ENCODE assay signal across 8 cellular contexts in the genomic region with DNA sequence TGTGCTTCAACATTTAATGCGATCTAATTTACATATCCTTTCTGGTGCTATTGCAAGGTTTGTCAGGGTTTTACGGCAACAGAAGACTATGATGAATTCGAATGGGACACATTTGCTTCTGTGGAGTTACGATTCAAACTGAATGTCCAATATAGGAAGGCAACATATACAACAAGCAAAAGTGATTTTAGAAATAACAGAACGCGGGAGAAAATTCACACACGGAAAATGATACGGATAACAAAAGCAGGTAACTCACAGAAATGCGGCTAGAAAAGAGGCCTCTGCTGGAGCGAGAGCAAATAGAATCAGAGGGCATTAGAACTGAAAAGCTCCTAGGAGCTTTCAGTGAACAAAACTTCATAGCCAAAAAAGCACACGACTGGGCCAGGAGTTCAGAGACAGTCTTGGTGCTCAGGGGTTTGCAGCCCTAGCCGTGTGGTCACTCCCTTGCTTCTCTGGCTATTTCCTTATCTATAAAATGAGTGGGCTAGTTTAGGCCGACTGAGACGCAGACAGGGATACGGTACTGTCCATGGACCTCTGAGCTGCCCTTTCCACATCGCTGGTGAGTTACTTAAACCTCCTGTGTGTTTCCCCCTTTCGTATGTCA. TPM values are rescaled to one million over a fixed set of nuclear protein-coding genes. Genes with fewer than 3 reads are reported as not detected.
DNase-seq lines count a peak whose midpoint lies in the region; ATAC-seq and TF ChIP-seq lines count a peak whose summit lies in the region.

No MANE protein-coding gene starts in this region.

- peak overlapping the region; percentile 34 for H2BK20ac ChIP-seq in IMR-90 (ENCODE audit: low read depth, low read length)

- H3K14ac ChIP-seq in IMR-90 (replicated peaks; ENCODE audit: low read depth, low read length), result peak overlapping the region; percentile 95

- H3K27ac Mint-ChIP-seq in activated T-helper 1 cell treated with anti-CD3 and anti-CD28 coated beads, Interleukin-12 subunit alpha, Interleukin-12 subunit beta, Interleukin-2, Interleukin-4 antibody, amounts not matched to agents 30 ng/mL and 10 ng/mL and 1 ng/mL, durations not matched to agents 14 hours and 24 hours and 36 hours, result peak overlapping the region; percentile 98

- H3K36me3 ChIP-seq in IMR-90 (ENCODE audit: control insufficient read depth, insufficient read depth, low read length), result no peaks in the 10 kb centered on the region
- no peaks in the 10 kb centered on the region for H3K36me3 ChIP-seq in right atrium auricular region

- dilution Hi-C loops in IMR-90 (cut with HindIII; ENCODE audit: low sequenced_read_pairs, unreplicated experiment), result no loop called here

- H3K4ac ChIP-seq in IMR-90 (ENCODE audit: low read depth, low read length), result peak overlapping the region; percentile 81

- H2BK5ac ChIP-seq in IMR-90 (ENCODE audit: low read depth, low read length, poor library complexity, severe bottlenecking), result peak overlapping the region; percentile 90

- peak overlapping the region; percentile 81 for H3K56ac ChIP-seq in IMR-90 (ENCODE audit: extremely low read depth, insufficient read depth, low read length)

- H3K4me1 Mint-ChIP-seq in activated T-helper 1 cell treated with anti-CD3 and anti-CD28 coated beads, Interleukin-12 subunit alpha, Interleukin-12 subunit beta, Interleukin-2, Interleukin-4 antibody, amounts not matched to agents 30 ng/mL and 10 ng/mL and 1 ng/mL, durations not matched to agents 14 hours and 24 hours and 36 hours (ENCODE audit: low read depth), result peaks cover 36% of the 10 kb centered on the region

- POLR2A ChIA-PET in IMR-90 (lab: Charles Lee; ENCODE audit: unreplicated experiment), result no interaction called here

- peak overlapping the region; percentile 72 for H4K91ac ChIP-seq in IMR-90 (ENCODE audit: insufficient read depth, low read depth, low read length)

- H3K9ac ChIP-seq in IMR-90 (ENCODE audit: low read depth, low read length), result peak overlapping the region; percentile 95

- 0% methylated on average over 4 of the region's 17 CpGs; no CpG with 5 or more reads in 1 of the 2 experiments for WGBS in IMR-90 (ENCODE audit: extremely low coverage in 2 of 2, insufficient read length in 1 of 2), 2 experiments

- ATAC-seq in GM21717 (IDR thresholded peaks at IDR 0.05; ENCODE audit: unreplicated experiment) (peak; percentile 26), IMR-90 (ENCODE audit: low read depth) (peak; percentile 64)

- peaks cover 7% of the 10 kb centered on the region for H3K36me3 Mint-ChIP-seq in activated T-helper 1 cell treated with anti-CD3 and anti-CD28 coated beads, Interleukin-12 subunit alpha, Interleukin-12 subunit beta, Interleukin-2, Interleukin-4 antibody, amounts not matched to agents 30 ng/mL and 10 ng/mL and 1 ng/mL, durations not matched to agents 14 hours and 24 hours and 36 hours (ENCODE audit: low read depth)

- H3K9me3 ChIP-seq in IMR-90 (ENCODE audit: control insufficient read depth, insufficient read depth, low read length) (no peaks in the 10 kb centered on the region), right atrium auricular region (no peaks in the 10 kb centered on the region)

- H4K20me1 ChIP-seq in IMR-90 (ENCODE audit: insufficient read depth, low read length), result peaks cover 14% of the 10 kb centered on the region; the same call in 1 of the 2 replicates

- DNase-seq in NCI-H2227 (lab: John Stamatoyannopoulos, UW; ENCODE audit: unreplicated experiment) (peak; percentile 53), NCI-H2227 treated with DMSO at 0.1 percent for 48 hours (lab: John Stamatoyannopoulos, UW) (no peak), IMR-90 (peak; percentile 70), right atrium auricular region (ENCODE audit: low spot score) (peak; percentile 64), NCI-H1436 (lab: John Stamatoyannopoulos, UW) (no peak)
- no peak for DNase-seq in activated T-helper 1 cell treated with anti-CD3 and anti-CD28 coated beads, Interleukin-12 subunit alpha, Interleukin-12 subunit beta, Interleukin-2, Interleukin-4 antibody, amounts not matched to agents 30 ng/mL and 10 ng/mL and 1 ng/mL, durations not matched to agents 14 hours and 24 hours and 36 hours (ENCODE audit: low spot score)

- no TSS peak for BruUV-seq in IMR-90 (replicated peaks; lab: Mats Ljungman, UMichigan)

- H3K23ac ChIP-seq in IMR-90 (ENCODE audit: low read depth, low read length), result peak overlapping the region; percentile 87

- H2AK5ac ChIP-seq in IMR-90 (ENCODE audit: low read depth, low read length), result no peak overlapping the region

- H3K9me3 Mint-ChIP-seq in activated T-helper 1 cell treated with anti-CD3 and anti-CD28 coated beads, Interleukin-12 subunit alpha, Interleukin-12 subunit beta, Interleukin-2, Interleukin-4 antibody, amounts not matched to agents 30 ng/mL and 10 ng/mL and 1 ng/mL, durations not matched to agents 14 hours and 24 hours and 36 hours, result no peaks in the 10 kb centered on the region

- peak overlapping the region; percentile 92 for H3K4me3 Mint-ChIP-seq in activated T-helper 1 cell treated with anti-CD3 and anti-CD28 coated beads, Interleukin-12 subunit alpha, Interleukin-12 subunit beta, Interleukin-2, Interleukin-4 antibody, amounts not matched to agents 30 ng/mL and 10 ng/mL and 1 ng/mL, durations not matched to agents 14 hours and 24 hours and 36 hours

- peak overlapping the region; percentile 35 for H2AK9ac ChIP-seq in IMR-90 (replicated peaks; ENCODE audit: low read depth, low read length, poor library complexity)

- in situ Hi-C loops in IMR-90 (cut with MboI; ENCODE audit: low sequenced_read_pairs), result no loop called here

- H3K4me3 ChIP-seq in IMR-90 (ENCODE audit: insufficient read depth, low read depth, low read length) (peak overlapping the region; percentile 86), right atrium auricular region (peak overlapping the region; percentile 91 to 98), skin epidermis (peak overlapping the region; percentile 61 to 100 (median 91))

- H2BK120ac ChIP-seq in IMR-90 (ENCODE audit: low read depth, low read length), result peak overlapping the region; percentile 72

- H3K9me1 ChIP-seq in IMR-90 (ENCODE audit: insufficient read depth, low read length), result 0 out of 2 replicates have a peak, but pooled peaks cover 2% of the 10 kb centered on the region

- peaks cover 5% of the 10 kb centered on the region for H3K4me1 ChIP-seq in IMR-90 (ENCODE audit: control insufficient read depth, insufficient read depth, low read length)
- H3K4me1 ChIP-seq in right atrium auricular region, result peaks cover 0 to 18% of the 10 kb centered on the region in 2 donors

- no peak for TF ChIP-seq RAD21 in IMR-90 (IDR thresholded peaks at IDR 0.05; ENCODE audit: low read length)

- H3K27me3 Mint-ChIP-seq in activated T-helper 1 cell treated with anti-CD3 and anti-CD28 coated beads, Interleukin-12 subunit alpha, Interleukin-12 subunit beta, Interleukin-2, Interleukin-4 antibody, amounts not matched to agents 30 ng/mL and 10 ng/mL and 1 ng/mL, durations not matched to agents 14 hours and 24 hours and 36 hours (ENCODE audit: insufficient read depth), result peaks cover 2% of the 10 kb centered on the region

- peak overlapping the region; percentile 78 for H3K27ac ChIP-seq in IMR-90 (ENCODE audit: insufficient read depth, low read length)
- peak overlapping the region; percentile 96 to 100 for H3K27ac ChIP-seq in right atrium auricular region
- H3K27ac ChIP-seq in skin epidermis, result peak overlapping the region in 20 of 21 experiments; percentile 66 to 99 (median 96)

- H3K4me2 ChIP-seq in IMR-90 (ENCODE audit: low read depth, low read length), result peak overlapping the region; percentile 93

- peaks cover 0 to 17% of the 10 kb centered on the region in 2 experiments; a peak in 2 of 4 replicates for H3K79me1 ChIP-seq in IMR-90 (ENCODE audit: low read depth in 1 of 2, low read length in 2 of 2)

- H4K8ac ChIP-seq in IMR-90 (ENCODE audit: low read depth in 2 of 2, low read length in 2 of 2), result peak overlapping the region; percentile 72 to 93

- peak overlapping the region; percentile 62; the same call in 1 of the 3 replicates for H2BK15ac ChIP-seq in IMR-90 (ENCODE audit: low read depth, low read length)

- intact Hi-C loops in IMR-90 (cut with micrococcal nuclease), result no loop called here
- intact Hi-C loops in activated T-helper 1 cell treated with anti-CD3 and anti-CD28 coated beads, Interleukin-12 subunit alpha, Interleukin-12 subunit beta, Interleukin-2, Interleukin-4 antibody, amounts not matched to agents 30 ng/mL and 10 ng/mL and 1 ng/mL, durations not matched to agents 14 hours and 24 hours and 36 hours (cut with micrococcal nuclease), result loop anchor here (1.0 to 5.0 kb wide), 3 partner anchors 76 to 1877 kb away; no protein-coding TSS in a partner anchor

- CTCF ChIA-PET in IMR-90 (lab: Yijun Ruan, JAX), result interaction anchor here (0.6 kb wide), 1 partner anchor 10 kb away, joined by 3 read pairs; no protein-coding TSS in a partner anchor

- H3K18ac ChIP-seq in IMR-90 (ENCODE audit: low read depth, low read length), result peak overlapping the region; percentile 67

- H3K27me3 ChIP-seq in IMR-90 (ENCODE audit: control insufficient read depth, insufficient read depth, low read length) (no peaks in the 10 kb centered on the region), right atrium auricular region (no peaks in the 10 kb centered on the region)

- no peak for TF ChIP-seq POLR2A in IMR-90 (IDR thresholded peaks at IDR 0.05; ENCODE audit: low read depth, low read length)

- peak overlapping the region; percentile 69 for H4K5ac ChIP-seq in IMR-90 (ENCODE audit: low read depth, low read length)

- TF ChIP-seq CTCF in IMR-90 (conservative IDR thresholded peaks at IDR 0.05; ENCODE audit: low read depth, low read length) (no peak), right atrium auricular region (IDR thresholded peaks at IDR 0.05) (no peak)

- peak overlapping the region; percentile 97 for H2AFZ ChIP-seq in IMR-90 (replicated peaks; ENCODE audit: low read length, poor library complexity)

TF ChIP-seq in IMR-90, 13 proteins besides CTCF, POLR2A, EP300 and RAD21 (continues in another document):
- TF ChIP-seq, protein P1, sequence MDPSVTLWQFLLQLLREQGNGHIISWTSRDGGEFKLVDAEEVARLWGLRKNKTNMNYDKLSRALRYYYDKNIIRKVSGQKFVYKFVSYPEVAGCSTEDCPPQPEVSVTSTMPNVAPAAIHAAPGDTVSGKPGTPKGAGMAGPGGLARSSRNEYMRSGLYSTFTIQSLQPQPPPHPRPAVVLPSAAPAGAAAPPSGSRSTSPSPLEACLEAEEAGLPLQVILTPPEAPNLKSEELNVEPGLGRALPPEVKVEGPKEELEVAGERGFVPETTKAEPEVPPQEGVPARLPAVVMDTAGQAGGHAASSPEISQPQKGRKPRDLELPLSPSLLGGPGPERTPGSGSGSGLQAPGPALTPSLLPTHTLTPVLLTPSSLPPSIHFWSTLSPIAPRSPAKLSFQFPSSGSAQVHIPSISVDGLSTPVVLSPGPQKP (IDR thresholded peaks at IDR 0.05; ENCODE audit: borderline replicate concordance, low read depth, low read length), result no peak

RNA-seq across cellular contexts. Expression of gene TAX1BP1, which starts 0.6 kb away (rescaled TPM):
- total RNA-seq in IMR-90 (2012; rRNA removed), result 52.7 and 68.9 TPM in 2 replicates
- polyA plus RNA-seq in IMR-90 (2012; rRNA removed), result 46.0 and 49.0 TPM in 2 replicates
- 17.2 and 19.7 TPM in 2 replicates for polyA plus RNA-seq in IMR-90 (2012; cell fraction: cytosol; rRNA removed)
- 7.7 and 44.0 TPM in 2 replicates for polyA plus RNA-seq in IMR-90 (2012; cell fraction: nucleus; rRNA removed; ENCODE audit: low replicate concordance)
- 88.6 and 90.9 TPM in 2 replicates for total RNA-seq in activated T-helper 1 cell treated with anti-CD3 and anti-CD28 coated beads, Interleukin-12 subunit alpha, Interleukin-12 subunit beta, Interleukin-2, Interleukin-4 antibody, amounts not matched to agents 30 ng/mL and 10 ng/mL and 1 ng/mL, durations not matched to agents 14 hours and 24 hours and 36 hours
- 100 to 1,000 TPM in 1 of 2 donors, 10 to 100 TPM in 1; 90.0 to 124 TPM for total RNA-seq in right atrium auricular region

Comparison
In these comparisons a context has a peak if more than half of its experiments do, and no peak if none do; other contexts are left out.
1. DNase-seq: peak in NCI-H2227 (single experiment), IMR-90 (single experiment) and right atrium auricular region (single experiment); none in NCI-H2227 treated with DMSO at 0.1 percent for 48 hours (single experiment), activated T-helper 1 cell treated with anti-CD3 and anti-CD28 coated beads, Interleukin-12 subunit alpha, Interleukin-12 subunit beta, Interleukin-2, Interleukin-4 antibody, amounts not matched to agents 30 ng/mL and 10 ng/mL and 1 ng/mL, durations not matched to agents 14 hours and 24 hours and 36 hours (single experiment) and NCI-H1436 (single experiment).
2. Peak in every context shown above with its lines, with median percentiles within 50 percentile points of each other: H3K27ac ChIP-seq and H3K4me3 ChIP-seq.